8 cellular contexts compared by ENCODE assay signal in genomic region chr19:13100031-13100588, GRCh38. TPM values are rescaled to one million over a fixed set of nuclear protein-coding genes. Genes with fewer than 3 reads are reported as not detected.
DNase-seq lines count a peak whose midpoint lies in the region; ATAC-seq lines count a peak whose summit lies in the region.

No MANE protein-coding gene starts in this region.

- peaks cover 0 to 3% of the 10 kb centered on the region in 2 donors for H3K36me3 ChIP-seq in esophagus (ENCODE audit: control insufficient read depth in 2 of 2, insufficient read depth in 2 of 2, low read length in 1 of 2)

- H3K4me1 ChIP-seq in esophagus (ENCODE audit: control insufficient read depth in 2 of 2, insufficient read depth in 2 of 2, low read length in 1 of 2): peaks cover 0 to 23% of the 10 kb centered on the region in 2 donors

- peaks cover 37% of the 10 kb centered on the region for H3K27me3 Mint-ChIP-seq in activated CD4-positive, alpha-beta T cell treated with anti-CD3 and anti-CD28 coated beads, Interleukin-2, amount 10 ng/mL, durations not matched to agents 7 days and 5 days

- peak overlapping the region; percentile 59 for H3K4me3 Mint-ChIP-seq in activated CD4-positive, alpha-beta T cell treated with anti-CD3 and anti-CD28 coated beads, Interleukin-2, amount 10 ng/mL, durations not matched to agents 7 days and 5 days

- 63 to 66% methylated on average over 12 of the region's 12 CpGs for WGBS in esophagus, 2 donors

- H3K27ac ChIP-seq in esophagus (ENCODE audit: low read depth in 2 of 2, low read length in 1 of 2): peak overlapping the region; percentile 87 to 92

- peaks cover 6% of the 10 kb centered on the region for H3K36me3 Mint-ChIP-seq in activated CD4-positive, alpha-beta T cell treated with anti-CD3 and anti-CD28 coated beads, Interleukin-2, amount 10 ng/mL, durations not matched to agents 7 days and 5 days (ENCODE audit: low read depth)

- peaks cover 0 to 2% of the 10 kb centered on the region in 2 donors for H3K9me3 ChIP-seq in esophagus (ENCODE audit: control insufficient read depth in 2 of 2, insufficient read depth in 1 of 2, low read depth in 1 of 2, low read length in 1 of 2)

- H3K4me1 Mint-ChIP-seq in activated CD4-positive, alpha-beta T cell treated with anti-CD3 and anti-CD28 coated beads, Interleukin-2, amount 10 ng/mL, durations not matched to agents 7 days and 5 days: peaks cover 52% of the 10 kb centered on the region

- no peak for ATAC-seq in HG02642 (IDR thresholded peaks at IDR 0.05; ENCODE audit: poor library complexity, unreplicated experiment)

- no peaks in the 10 kb centered on the region for H3K9me3 Mint-ChIP-seq in activated CD4-positive, alpha-beta T cell treated with anti-CD3 and anti-CD28 coated beads, Interleukin-2, amount 10 ng/mL, durations not matched to agents 7 days and 5 days

- DNase-seq in HK-2 (ENCODE audit: unreplicated experiment) (peak; percentile 31), NCI-H1694 (lab: John Stamatoyannopoulos, UW) (no peak), NCI-H524 (lab: John Stamatoyannopoulos, UW) (no peak), HuH-7 (ENCODE audit: low spot score) (no peak)
- DNase-seq in activated CD4-positive, alpha-beta T cell treated with anti-CD3 and anti-CD28 coated beads, Interleukin-2, amount 10 ng/mL, durations not matched to agents 7 days and 5 days: peak; percentile 70
- peak; percentile 87 for DNase-seq in stimulated activated CD8-positive, alpha-beta memory T cell treated with anti-CD3 and anti-CD28 coated beads, Interleukin-4, amount 100 ng/mL, for 48 hours

- peak overlapping the region in 1 of 2 donors; percentile 54 for H3K4me3 ChIP-seq in esophagus (ENCODE audit: low read depth in 1 of 2, low read length in 2 of 2)

- POLR2A ChIA-PET in activated CD4-positive, alpha-beta T cell treated with anti-CD3 and anti-CD28 coated beads, Interleukin-2, amount 10 ng/mL, durations not matched to agents 7 days and 5 days (lab: Charles Lee): interaction anchor here (0.7 kb wide), 1 partner anchor 53 kb away, joined by 3 read pairs; no protein-coding TSS in a partner anchor

- peak overlapping the region; percentile 94 for H3K27ac Mint-ChIP-seq in activated CD4-positive, alpha-beta T cell treated with anti-CD3 and anti-CD28 coated beads, Interleukin-2, amount 10 ng/mL, durations not matched to agents 7 days and 5 days

- CTCF ChIA-PET in activated CD4-positive, alpha-beta T cell treated with anti-CD3 and anti-CD28 coated beads, Interleukin-2, amount 10 ng/mL, durations not matched to agents 7 days and 5 days (lab: Charles Lee): interaction anchor here (0.6 to 1.7 kb wide), 8 partner anchors 23 to 215 kb away, joined by 3 to 5 read pairs (median 3); no protein-coding TSS in a partner anchor

- H3K27me3 ChIP-seq in esophagus (ENCODE audit: control insufficient read depth in 1 of 2, insufficient read depth in 2 of 2, low read length in 2 of 2): no peaks in the 10 kb centered on the region

RNA-seq across cellular contexts. Expression of gene LYL1, which starts 2.5 kb away (rescaled TPM):
- total RNA-seq in activated CD4-positive, alpha-beta T cell treated with anti-CD3 and anti-CD28 coated beads, Interleukin-2, amount 10 ng/mL, durations not matched to agents 7 days and 5 days: 1 to 10 TPM; 2.3 to 2.5 TPM
- 1 to 10 TPM; 1.5 to 1.9 TPM for polyA plus RNA-seq in esophagus

RNA-seq across cellular contexts. Expression of gene TRMT1, which starts 16.4 kb away (rescaled TPM):
- total RNA-seq in activated CD4-positive, alpha-beta T cell treated with anti-CD3 and anti-CD28 coated beads, Interleukin-2, amount 10 ng/mL, durations not matched to agents 7 days and 5 days: 10 to 100 TPM; 44.7 to 58.3 TPM
- polyA plus RNA-seq in esophagus: 10 to 100 TPM; 34.0 to 59.5 TPM

RNA-seq across cellular contexts. Expression of gene NACC1, which starts 18.0 kb away (rescaled TPM):
- total RNA-seq in activated CD4-positive, alpha-beta T cell treated with anti-CD3 and anti-CD28 coated beads, Interleukin-2, amount 10 ng/mL, durations not matched to agents 7 days and 5 days: 10 to 100 TPM; 57.8 to 63.8 TPM
- polyA plus RNA-seq in esophagus: 10 to 100 TPM; 19.5 to 39.4 TPM

RNA-seq across cellular contexts. Expression of gene STX10, which starts 50.1 kb away (rescaled TPM):
- 10 to 100 TPM; 62.3 to 65.0 TPM for total RNA-seq in activated CD4-positive, alpha-beta T cell treated with anti-CD3 and anti-CD28 coated beads, Interleukin-2, amount 10 ng/mL, durations not matched to agents 7 days and 5 days
- polyA plus RNA-seq in esophagus: 10 to 100 TPM; 75.1 to 76.0 TPM

RNA-seq across cellular contexts. Expression of gene IER2, which starts 50.1 kb away (rescaled TPM):
- 100 to 1,000 TPM; 167 to 188 TPM for total RNA-seq in activated CD4-positive, alpha-beta T cell treated with anti-CD3 and anti-CD28 coated beads, Interleukin-2, amount 10 ng/mL, durations not matched to agents 7 days and 5 days
- 100 to 1,000 TPM in 1 of 2 donors, 10 to 100 TPM in 1; 52.1 to 101 TPM for polyA plus RNA-seq in esophagus

Comparison
In these comparisons a context has a peak if more than half of its experiments do, and no peak if none do; other contexts are left out.
1. DNase-seq: peak in HK-2 (single experiment), activated CD4-positive, alpha-beta T cell treated with anti-CD3 and anti-CD28 coated beads, Interleukin-2, amount 10 ng/mL, durations not matched to agents 7 days and 5 days (single experiment) and stimulated activated CD8-positive, alpha-beta memory T cell treated with anti-CD3 and anti-CD28 coated beads, Interleukin-4, amount 100 ng/mL, for 48 hours (single experiment); none in NCI-H1694 (single experiment), NCI-H524 (0 of 2) and HuH-7 (single experiment).